15 cellular contexts compared by ENCODE assay signal in genomic region chr20:4808872-4809271, GRCh38.
A peak's percentile ranks its signal among the peaks of the same experiment; 100 is the strongest.
DNase-seq lines count a peak whose midpoint lies in the region; ATAC-seq and TF ChIP-seq lines count a peak whose summit lies in the region.
"Had no signal": no experiment of that assay in that cellular context is flagged by ENCODE, and none has a peak within 500 bp of the region (broad histone marks: within the 10 kb centered on the region; RNA-seq: fewer than 3 reads in every experiment).

No MANE protein-coding gene starts in this region.

- H3K27me3 Mint-ChIP-seq in activated naive CD8-positive, alpha-beta T cell treated with anti-CD3 and anti-CD28 coated beads, Interleukin-2, amount 50 U/mL, for 24 hours, result no peaks in the 10 kb centered on the region
- H3K27me3 Mint-ChIP-seq in memory B cell, result no peaks in the 10 kb centered on the region

- 0 out of 2 replicates have a peak overlapping the region, but pooled peaks have one; percentile 99 for H3K4me2 ChIP-seq in DOHH2 (ENCODE audit: low read length)

- H3K9me3 ChIP-seq in DOHH2 (ENCODE audit: control insufficient read depth, insufficient read depth, low read length), result no peaks in the 10 kb centered on the region

- H3K79me2 ChIP-seq in DOHH2 (ENCODE audit: control insufficient read depth, low read length), result peaks cover 78% of the 10 kb centered on the region

- no peaks in the 10 kb centered on the region for H3K27me3 ChIP-seq in DOHH2 (ENCODE audit: control insufficient read depth, low read length)

- H3K27ac Mint-ChIP-seq in activated naive CD8-positive, alpha-beta T cell treated with anti-CD3 and anti-CD28 coated beads, Interleukin-2, amount 50 U/mL, for 24 hours, result peak overlapping the region; percentile 70
- peak overlapping the region; percentile 100 for H3K27ac Mint-ChIP-seq in memory B cell

- TF ChIP-seq CTCF in DOHH2 (IDR thresholded peaks at IDR 0.05; ENCODE audit: low read depth, low read length, poor library complexity, severe bottlenecking), result no peak

- no peaks in the 10 kb centered on the region for H3K9me2 ChIP-seq in DOHH2 (replicated peaks; ENCODE audit: control insufficient read depth, low read length)

- H3K4me1 Mint-ChIP-seq in activated naive CD8-positive, alpha-beta T cell treated with anti-CD3 and anti-CD28 coated beads, Interleukin-2, amount 50 U/mL, for 24 hours, result peaks cover 75% of the 10 kb centered on the region
- H3K4me1 Mint-ChIP-seq in memory B cell, result peaks cover 70% of the 10 kb centered on the region

- no peak for ATAC-seq in activated naive CD8-positive, alpha-beta T cell treated with anti-CD3 and anti-CD28 coated beads, Interleukin-2, amount 50 U/mL, for 24 hours
- ATAC-seq in memory B cell (ENCODE audit: low read depth) (no peak), GM21576 (IDR thresholded peaks at IDR 0.05; ENCODE audit: unreplicated experiment) (no peak), HG02798 (IDR thresholded peaks at IDR 0.05; ENCODE audit: poor library complexity, unreplicated experiment) (no peak), HG02763 (IDR thresholded peaks at IDR 0.05; ENCODE audit: unreplicated experiment) (no peak), HG02884 (IDR thresholded peaks at IDR 0.05; ENCODE audit: unreplicated experiment) (no peak)

- peaks cover 21% of the 10 kb centered on the region for H3F3A ChIP-seq in DOHH2 (ENCODE audit: control insufficient read depth, insufficient read depth)

- peaks cover 60% of the 10 kb centered on the region for H3K4me1 ChIP-seq in DOHH2 (ENCODE audit: control insufficient read depth, low read length)

- peaks cover 6% of the 10 kb centered on the region; the same call in 1 of the 2 replicates for H4K20me1 ChIP-seq in DOHH2 (ENCODE audit: control insufficient read depth, insufficient read depth, low read depth, low read length)

- H3K36me3 Mint-ChIP-seq in activated naive CD8-positive, alpha-beta T cell treated with anti-CD3 and anti-CD28 coated beads, Interleukin-2, amount 50 U/mL, for 24 hours (ENCODE audit: low read depth), result peaks cover 18% of the 10 kb centered on the region
- H3K36me3 Mint-ChIP-seq in memory B cell, result peaks cover 28% of the 10 kb centered on the region

- peaks cover 70% of the 10 kb centered on the region for H3K36me3 ChIP-seq in DOHH2 (ENCODE audit: control insufficient read depth, low read length)

- H3K9me3 Mint-ChIP-seq in activated naive CD8-positive, alpha-beta T cell treated with anti-CD3 and anti-CD28 coated beads, Interleukin-2, amount 50 U/mL, for 24 hours, result no peaks in the 10 kb centered on the region
- no peaks in the 10 kb centered on the region for H3K9me3 Mint-ChIP-seq in memory B cell

- no peak overlapping the region for H3K4me3 ChIP-seq in DOHH2 (ENCODE audit: low read length)

- DNase-seq in AG08395 (ENCODE audit: low spot score) (peak; percentile 56), memory B cell (ENCODE audit: low spot score in 2 of 2) (no peak)
- no peak for DNase-seq in activated naive CD8-positive, alpha-beta T cell treated with anti-CD3 and anti-CD28 coated beads, Interleukin-2, amount 50 U/mL, for 24 hours
- DNase-seq: cerebellar nuclear complex; GDM1; midbrain; SHP77; stimulated activated CD4-positive, alpha-beta T cell treated with anti-CD3 and anti-CD28 coated beads, Interleukin-2, amount 100 ng/mL, for 48 hours had no signal

- H3K27ac ChIP-seq in DOHH2 (ENCODE audit: low read depth, low read length), result no peak overlapping the region
- H3K27ac ChIP-seq: C4-2B, VCaP had no signal

- H3K4me3 Mint-ChIP-seq in activated naive CD8-positive, alpha-beta T cell treated with anti-CD3 and anti-CD28 coated beads, Interleukin-2, amount 50 U/mL, for 24 hours, result peak overlapping the region; percentile 32
- H3K4me3 Mint-ChIP-seq in memory B cell, result peak overlapping the region; percentile 56
